Comparison of ENCODE assay signal across 8 cellular contexts in genomic region chr14:41285193-41285748, GRCh38.
A peak's percentile ranks its signal among the peaks of the same experiment; 100 is the strongest.
DNase-seq lines count a peak whose midpoint lies in the region; ATAC-seq, FAIRE-seq and TF ChIP-seq lines count a peak whose summit lies in the region.
"Had no signal": no experiment of that assay in that cellular context is flagged by ENCODE, and none has a peak within 500 bp of the region (broad histone marks: within the 10 kb centered on the region; RNA-seq: fewer than 3 reads in every experiment).

No MANE protein-coding gene starts in this region.

- H3K4me2 ChIP-seq in neural cell (ENCODE audit: low read length): no peak overlapping the region

- intact Hi-C loops in aorta (cut with DNase I): no loop called here

- no peak for ATAC-seq in aorta (ENCODE audit: low FRiP score)

- no peak overlapping the region for H3K9ac ChIP-seq in neural cell (ENCODE audit: low read length)

- FAIRE-seq in GM12891 (lab: Jason Lieb, UNC): no peak

- H4K20me1 ChIP-seq in neural cell (ENCODE audit: insufficient read depth): no peaks in the 10 kb centered on the region

- DNase-seq in HS-5 (ENCODE audit: low read depth) (peak; percentile 0), NCI-H1694 treated with DMSO at 0.1 percent for 48 hours (lab: John Stamatoyannopoulos, UW) (peak; percentile 92), amniotic epithelial cell (ENCODE audit: low read depth) (peak; percentile 67), aorta (no peak), GM12891 (ENCODE audit: insufficient read length, low spot score) (no peak), middle frontal gyrus (ENCODE audit: extremely low spot score, low spot score) (no peak)

- H3K9me3 ChIP-seq in neural cell (ENCODE audit: low read length): no peaks in the 10 kb centered on the region
- H3K9me3 ChIP-seq in aorta (ENCODE audit: control insufficient read depth, low read length): no peaks in the 10 kb centered on the region

- WGBS in aorta, 2 donors: 19 to 23% methylated on average over 4 of the region's 4 CpGs

- no peaks in the 10 kb centered on the region for H3K79me2 ChIP-seq in neural cell (replicated peaks; ENCODE audit: insufficient read depth, low read length)

- TF ChIP-seq POLR2A in GM12891 (IDR thresholded peaks at IDR 0.05; ENCODE audit: low read depth, low read length): no peak

- H3K36me3 ChIP-seq in neural cell (ENCODE audit: insufficient read depth, low read length): no peaks in the 10 kb centered on the region
- no peaks in the 10 kb centered on the region for H3K36me3 ChIP-seq in aorta (ENCODE audit: control insufficient read depth in 1 of 2, insufficient read depth in 2 of 2, low read length in 1 of 2)

- no peaks in the 10 kb centered on the region for H3F3A ChIP-seq in neural cell (ENCODE audit: insufficient read depth, low read length, poor library complexity, severe bottlenecking)

- no peaks in the 10 kb centered on the region for H3K4me1 ChIP-seq in aorta (ENCODE audit: control insufficient read depth in 1 of 2, insufficient read depth in 2 of 2, low read length in 2 of 2)

- H3K9me2 ChIP-seq in neural cell (ENCODE audit: insufficient read depth, low read length): no peaks in the 10 kb centered on the region

- H3K27ac ChIP-seq in neural cell (ENCODE audit: low read length) (peak overlapping the region; percentile 30), aorta (ENCODE audit: low read depth in 1 of 2, low read length in 2 of 2) (no peak overlapping the region)
- H3K27ac ChIP-seq: skin epidermis had no signal

- H3K4me3 ChIP-seq in neural cell (ENCODE audit: low read length) (peak overlapping the region; percentile 5), aorta (ENCODE audit: low read length in 2 of 2) (no peak overlapping the region)
- H3K4me3 ChIP-seq: skin epidermis had no signal

- peak; percentile 33 for TF ChIP-seq EP300 in neural cell (conservative IDR thresholded peaks at IDR 0.05; ENCODE audit: poor library complexity, severe bottlenecking)

- H3K27me3 ChIP-seq in neural cell (ENCODE audit: insufficient read depth, low read depth, low read length) (no peaks in the 10 kb centered on the region), aorta (ENCODE audit: control insufficient read depth in 1 of 2, insufficient read depth in 2 of 2, low read length in 1 of 2) (no peaks in the 10 kb centered on the region)

- TF ChIP-seq RAD21 in neural cell (conservative IDR thresholded peaks at IDR 0.05): no peak

- TF ChIP-seq CTCF in neural cell (IDR thresholded peaks at IDR 0.05; ENCODE audit: poor library complexity, severe bottlenecking): no peak

- H2AFZ ChIP-seq in neural cell (ENCODE audit: low read depth, low read length): no peak overlapping the region

TF ChIP-seq in neural cell, 6 proteins besides CTCF, POLR2A, EP300 and RAD21:
- TF ChIP-seq REST (IDR thresholded peaks at IDR 0.05; ENCODE audit: borderline replicate concordance): peak; percentile 84
- TF ChIP-seq EZH2 (IDR thresholded peaks at IDR 0.05; ENCODE audit: borderline replicate concordance, insufficient read depth, low read length, poor library complexity, severe bottlenecking): no peak
- TF ChIP-seq SMC3 (conservative IDR thresholded peaks at IDR 0.05; ENCODE audit: poor library complexity): no peak
- TF ChIP-seq TAF1 (IDR thresholded peaks at IDR 0.05; ENCODE audit: low read depth): no peak
- TF ChIP-seq POLR2AphosphoS5 (IDR thresholded peaks at IDR 0.05): peak; percentile 9
TF ChIP-seq in neural cell: peak in this region for 2.

TF ChIP-seq in GM12891, 5 proteins besides CTCF, POLR2A, EP300 and RAD21:
- TF ChIP-seq POU2F2 (IDR thresholded peaks at IDR 0.05; ENCODE audit: low read depth, low read length) (no peak), SPI1 (IDR thresholded peaks at IDR 0.05; ENCODE audit: low read depth, low read length) (no peak), POLR2AphosphoS5 (IDR thresholded peaks at IDR 0.05; ENCODE audit: low read depth, low read length) (no peak), PAX5 (IDR thresholded peaks at IDR 0.05; ENCODE audit: insufficient read depth, low read length, severe bottlenecking) (no peak), TAF1 (IDR thresholded peaks at IDR 0.05; ENCODE audit: low read depth, low read length) (no peak)

Comparison
In these comparisons a context has a peak if more than half of its experiments do, and no peak if none do; other contexts are left out.
1. DNase-seq: peak in HS-5 (single experiment), NCI-H1694 treated with DMSO at 0.1 percent for 48 hours (single experiment) and amniotic epithelial cell (single experiment); none in aorta (0 of 2), GM12891 (single experiment) and middle frontal gyrus (single experiment).